ENCODE assay signal across 8 cellular contexts in genomic region chr5:153974131-153974812, GRCh38.
A peak's percentile ranks its signal among the peaks of the same experiment; 100 is the strongest.
DNase-seq lines count a peak whose midpoint lies in the region; ATAC-seq and TF ChIP-seq lines count a peak whose summit lies in the region.

No MANE protein-coding gene starts in this region.

- no peaks in the 10 kb centered on the region for H3K9me3 ChIP-seq in lower lobe of right lung

- peak; percentile 70 for TF ChIP-seq CTCF in lower lobe of right lung (IDR thresholded peaks at IDR 0.05)

- H3K36me3 ChIP-seq in lower lobe of right lung: no peaks in the 10 kb centered on the region

- no peaks in the 10 kb centered on the region for H3K4me1 ChIP-seq in lower lobe of right lung

- ATAC-seq in GM18519 (IDR thresholded peaks at IDR 0.05; ENCODE audit: low FRiP score, unreplicated experiment) (peak; percentile 56), HG03457 (IDR thresholded peaks at IDR 0.05; ENCODE audit: unreplicated experiment) (peak; percentile 56), lower lobe of right lung (peak; percentile 6 to 59), HG03439 (IDR thresholded peaks at IDR 0.05; ENCODE audit: unreplicated experiment) (no peak)

- DNase-seq in D341Med (ENCODE audit: low spot score) (peak; percentile 59), RKO (ENCODE audit: low spot score) (peak; percentile 52), dermis microvascular lymphatic vessel endothelial cell (ENCODE audit: low read depth in 2 of 2) (peak; percentile 37 to 56), lower lobe of right lung (no peak), cortex of kidney (lab: John Stamatoyannopoulos, UW) (no peak)

- no peak overlapping the region for H3K4me3 ChIP-seq in lower lobe of right lung

- no peak overlapping the region for H3K27ac ChIP-seq in lower lobe of right lung

- H3K27me3 ChIP-seq in lower lobe of right lung (ENCODE audit: low read depth): no peaks in the 10 kb centered on the region

- intact Hi-C loops in lower lobe of right lung (cut with DNase I): no loop called here

Comparison
In these comparisons a context has a peak if more than half of its experiments do, and no peak if none do; other contexts are left out.
1. DNase-seq: peak in D341Med (single experiment), RKO (single experiment) and dermis microvascular lymphatic vessel endothelial cell (2 of 2); none in lower lobe of right lung (single experiment) and cortex of kidney (single experiment).